In the genomic region with DNA sequence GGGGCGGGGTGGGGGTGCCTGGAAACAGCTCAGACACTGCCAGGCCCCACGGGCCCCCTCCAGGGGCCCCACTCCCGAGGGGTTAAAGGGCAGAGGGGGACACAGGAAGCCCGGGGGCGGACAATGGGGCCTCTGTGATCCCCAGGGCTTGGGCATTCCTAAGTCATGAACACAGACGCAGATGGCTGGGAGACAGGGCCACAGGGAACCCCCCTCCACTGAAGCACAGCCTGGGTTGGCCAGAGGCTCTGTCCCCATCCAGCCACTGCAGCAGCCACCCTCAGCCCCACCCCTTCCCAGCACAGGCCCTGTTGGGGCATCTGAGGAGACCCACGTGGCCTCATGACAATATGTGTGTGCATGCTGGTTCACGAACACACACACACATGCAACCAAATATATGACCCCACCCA, we compare ENCODE assay signal across 1 cellular context.
TF ChIP-seq lines count a peak whose summit lies in the region.

No MANE protein-coding gene starts in this region.

TF ChIP-seq in HEK293, 187 proteins besides CTCF, POLR2A, EP300 and RAD21 (continued from another document):
- TF ChIP-seq, protein P1, sequence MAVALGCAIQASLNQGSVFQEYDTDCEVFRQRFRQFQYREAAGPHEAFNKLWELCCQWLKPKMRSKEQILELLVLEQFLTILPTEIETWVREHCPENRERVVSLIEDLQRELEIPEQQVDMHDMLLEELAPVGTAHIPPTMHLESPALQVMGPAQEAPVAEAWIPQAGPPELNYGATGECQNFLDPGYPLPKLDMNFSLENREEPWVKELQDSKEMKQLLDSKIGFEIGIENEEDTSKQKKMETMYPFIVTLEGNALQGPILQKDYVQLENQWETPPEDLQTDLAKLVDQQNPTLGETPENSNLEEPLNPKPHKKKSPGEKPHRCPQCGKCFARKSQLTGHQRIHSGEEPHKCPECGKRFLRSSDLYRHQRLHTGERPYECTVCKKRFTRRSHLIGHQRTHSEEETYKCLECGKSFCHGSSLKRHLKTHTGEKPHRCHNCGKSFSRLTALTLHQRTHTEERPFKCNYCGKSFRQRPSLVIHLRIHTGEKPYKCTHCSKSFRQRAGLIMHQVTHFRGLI (tag by site-specific recombination; IDR thresholded peaks at IDR 0.05), result no peak
- TF ChIP-seq SP2 (tag by site-specific recombination; IDR thresholded peaks at IDR 0.05) (no peak), ZNF391 (tag by site-specific recombination; IDR thresholded peaks at IDR 0.05; ENCODE audit: borderline replicate concordance, low read depth) (no peak), ZNF292 (tag by site-specific recombination; IDR thresholded peaks at IDR 0.05; ENCODE audit: borderline replicate concordance, low read depth) (no peak)
